10 cellular contexts compared by ENCODE assay signal in the genomic region with DNA sequence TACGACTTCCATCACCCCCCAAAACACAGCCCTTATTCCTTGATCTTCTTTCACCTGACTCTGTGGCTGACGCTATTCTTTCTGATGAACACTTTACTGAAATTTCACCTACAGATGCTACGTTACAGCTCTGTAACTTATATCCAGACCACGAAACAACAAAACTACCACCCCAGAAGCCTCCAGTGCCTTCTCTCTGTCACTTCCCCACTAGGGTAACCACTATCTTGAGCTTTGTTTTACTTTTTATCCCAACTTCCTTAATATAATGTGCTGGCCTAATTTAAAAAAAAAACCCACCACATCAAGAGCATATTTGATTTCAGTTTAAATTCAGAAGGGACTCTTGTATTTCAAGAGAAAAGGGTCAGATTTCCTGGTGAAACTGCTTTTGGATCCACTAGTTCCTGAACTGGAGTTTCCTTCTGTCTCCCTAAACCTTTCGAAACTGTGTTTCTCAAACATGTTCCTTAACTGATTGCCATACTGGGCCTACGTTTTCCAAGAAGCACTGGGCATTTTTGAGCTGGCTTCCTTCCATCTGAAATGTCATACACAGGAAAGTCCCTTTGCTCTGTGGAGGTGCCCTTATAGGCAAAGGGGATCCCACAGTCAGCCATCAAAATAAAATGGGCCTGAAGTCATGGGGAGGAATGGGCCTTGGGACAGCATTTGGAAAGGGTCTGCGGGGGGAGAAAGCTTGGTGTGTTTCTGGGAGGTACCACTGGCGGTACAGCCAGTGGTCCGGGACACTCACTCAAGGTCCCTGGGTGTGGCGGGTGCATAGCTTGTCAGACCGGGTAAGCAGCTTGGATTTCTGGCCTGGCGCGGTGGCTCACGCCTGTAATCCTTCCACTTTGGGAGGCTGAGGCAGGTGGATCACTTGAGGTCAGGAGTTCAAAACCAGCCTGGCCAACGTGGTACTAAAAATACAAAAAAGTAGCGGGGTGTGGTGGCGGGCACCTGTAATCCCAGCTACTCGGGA. TPM values are rescaled to one million over a fixed set of nuclear protein-coding genes. Genes with fewer than 3 reads are reported as not detected.
DNase-seq lines count a peak whose midpoint lies in the region; ATAC-seq and TF ChIP-seq lines count a peak whose summit lies in the region.
"Had no signal": no experiment of that assay in that cellular context is flagged by ENCODE, and none has a peak within 500 bp of the region (broad histone marks: within the 10 kb centered on the region; RNA-seq: fewer than 3 reads in every experiment).

No MANE protein-coding gene starts in this region.

- DNase-seq in KBM-7: peak; percentile 43
- no peak for DNase-seq in activated naive CD4-positive, alpha-beta T cell treated with anti-CD3 and anti-CD28 coated beads, Interleukin-2, amount 50 U/mL, for 72 hours (ENCODE audit: low spot score in 2 of 2)
- DNase-seq in mesothelial cell of epicardium (ENCODE audit: low spot score in 2 of 2, unreplicated experiment in 2 of 2): peak in 1 of 2 experiments; percentile 36
- no peak for DNase-seq in Calu3
- no peak for DNase-seq in progenitor cell of endocrine pancreas (ENCODE audit: low spot score, unreplicated experiment)
- DNase-seq in erythroblast (lab: John Stamatoyannopoulos, UW): no peak
- DNase-seq: hippocampal formation, mucosa of descending colon had no signal

- ATAC-seq in activated naive CD4-positive, alpha-beta T cell treated with anti-CD3 and anti-CD28 coated beads, Interleukin-2, amount 50 U/mL, for 72 hours: peak; percentile 10 to 11
- no peak for ATAC-seq in GM21526 (IDR thresholded peaks at IDR 0.05; ENCODE audit: low FRiP score, unreplicated experiment)
- ATAC-seq: mucosa of descending colon had no signal

- peaks cover 7% of the 10 kb centered on the region for H3K27me3 Mint-ChIP-seq in mesothelial cell of epicardium (ENCODE audit: low read depth)
- H3K27me3 Mint-ChIP-seq in Calu3 (ENCODE audit: unreplicated experiment): peaks cover 30% of the 10 kb centered on the region
- no peaks in the 10 kb centered on the region for H3K27me3 Mint-ChIP-seq in progenitor cell of endocrine pancreas

- no peak for TF ChIP-seq CTCF in mesothelial cell of epicardium (IDR thresholded peaks at IDR 0.05; ENCODE audit: unreplicated experiment)
- TF ChIP-seq CTCF in Calu3 (IDR thresholded peaks at IDR 0.05; ENCODE audit: unreplicated experiment): no peak
- TF ChIP-seq CTCF in progenitor cell of endocrine pancreas (IDR thresholded peaks at IDR 0.05; ENCODE audit: unreplicated experiment): no peak

- H4K20me1 ChIP-seq in BLaER1: no peaks in the 10 kb centered on the region

- H3K27ac Mint-ChIP-seq in activated naive CD4-positive, alpha-beta T cell treated with anti-CD3 and anti-CD28 coated beads, Interleukin-2, amount 50 U/mL, for 72 hours: peak overlapping the region; percentile 15 to 83
- peak overlapping the region; percentile 47 for H3K27ac Mint-ChIP-seq in mesothelial cell of epicardium
- H3K27ac Mint-ChIP-seq in Calu3 (ENCODE audit: unreplicated experiment): no peak overlapping the region
- H3K27ac Mint-ChIP-seq in progenitor cell of endocrine pancreas: no peak overlapping the region

- peaks cover 30% of the 10 kb centered on the region for H3K4me1 ChIP-seq in BLaER1

- H3K4me3 Mint-ChIP-seq in mesothelial cell of epicardium (no peak overlapping the region), Calu3 (ENCODE audit: low read depth, unreplicated experiment) (no peak overlapping the region), progenitor cell of endocrine pancreas (ENCODE audit: low read depth) (no peak overlapping the region)

- H3K9me3 Mint-ChIP-seq in activated naive CD4-positive, alpha-beta T cell treated with anti-CD3 and anti-CD28 coated beads, Interleukin-2, amount 50 U/mL, for 72 hours: no peaks in the 10 kb centered on the region
- H3K9me3 Mint-ChIP-seq in mesothelial cell of epicardium (no peaks in the 10 kb centered on the region), Calu3 (ENCODE audit: low read depth, unreplicated experiment) (no peaks in the 10 kb centered on the region), progenitor cell of endocrine pancreas (ENCODE audit: low read depth) (no peaks in the 10 kb centered on the region)

- no TSS peak for BruUV-seq in Calu3 (replicated peaks; lab: Mats Ljungman, UMichigan)

- H3K4me2 ChIP-seq in BLaER1: peak overlapping the region; percentile 18

- no peaks in the 10 kb centered on the region for H3K36me3 ChIP-seq in BLaER1

- no peak overlapping the region for H3K27ac ChIP-seq in BLaER1

- no peaks in the 10 kb centered on the region for H3K9me3 ChIP-seq in BLaER1
- H3K9me3 ChIP-seq: mucosa of descending colon had no signal

- in situ Hi-C loops in KBM-7 (cut with MboI; ENCODE audit: low pct_unique_long_range_greater_than_20kb, low sequenced_read_pairs): no loop called here

- H3K4me3 ChIP-seq in BLaER1: no peak overlapping the region
- H3K4me3 ChIP-seq: mucosa of descending colon had no signal

- intact Hi-C loops in Calu3 (cut with micrococcal nuclease; ENCODE audit: unreplicated experiment): no loop called here

- no peak for TF ChIP-seq POLR2A in erythroblast (IDR thresholded peaks at IDR 0.05; ENCODE audit: low read length)

- no peaks in the 10 kb centered on the region for H3K27me3 ChIP-seq in BLaER1

- H3K36me3 Mint-ChIP-seq in activated naive CD4-positive, alpha-beta T cell treated with anti-CD3 and anti-CD28 coated beads, Interleukin-2, amount 50 U/mL, for 72 hours: peaks cover 8 to 18% of the 10 kb centered on the region in 2 donors
- H3K36me3 Mint-ChIP-seq in mesothelial cell of epicardium (no peaks in the 10 kb centered on the region), Calu3 (ENCODE audit: insufficient read depth, unreplicated experiment) (no peaks in the 10 kb centered on the region), progenitor cell of endocrine pancreas (ENCODE audit: insufficient read depth) (no peaks in the 10 kb centered on the region)

- no peak overlapping the region for H3K9ac ChIP-seq in BLaER1

- H3K4me1 Mint-ChIP-seq in mesothelial cell of epicardium: peaks cover 18% of the 10 kb centered on the region
- H3K4me1 Mint-ChIP-seq in Calu3 (ENCODE audit: low read depth, unreplicated experiment): no peaks in the 10 kb centered on the region
- no peaks in the 10 kb centered on the region for H3K4me1 Mint-ChIP-seq in progenitor cell of endocrine pancreas (ENCODE audit: low read depth)

- CTCF ChIA-PET in Calu3 (lab: Charles Lee): no interaction called here

RNA-seq across cellular contexts. Expression of a gene that starts 25.8 kb away (rescaled TPM):
- 10 to 100 TPM; 75.8 to 85.5 TPM for total RNA-seq in activated naive CD4-positive, alpha-beta T cell treated with anti-CD3 and anti-CD28 coated beads, Interleukin-2, amount 50 U/mL, for 72 hours
- total RNA-seq in mesothelial cell of epicardium: 59.5 to 63.2 TPM (median 61.9 TPM) in 3 replicates
- 67.2 and 68.7 TPM in 2 replicates for total RNA-seq in Calu3 (2022)
- 62.6 and 65.5 TPM in 2 replicates for total RNA-seq in progenitor cell of endocrine pancreas

RNA-seq across cellular contexts. Expression of a gene that starts 30.6 kb away (rescaled TPM):
- 1 to 10 TPM; 5.1 to 6.5 TPM for total RNA-seq in activated naive CD4-positive, alpha-beta T cell treated with anti-CD3 and anti-CD28 coated beads, Interleukin-2, amount 50 U/mL, for 72 hours
- total RNA-seq in mesothelial cell of epicardium (0.67 to 0.78 TPM (median 0.72 TPM) in 3 replicates), Calu3 (2022) (0.24 and 0.27 TPM in 2 replicates), progenitor cell of endocrine pancreas (0.09 and 0.26 TPM in 2 replicates)

RNA-seq across cellular contexts. Expression of a gene that starts 50.2 kb away (rescaled TPM):
- 10 to 100 TPM; 68.5 to 88.7 TPM for total RNA-seq in activated naive CD4-positive, alpha-beta T cell treated with anti-CD3 and anti-CD28 coated beads, Interleukin-2, amount 50 U/mL, for 72 hours
- 36.8 to 43.5 TPM (median 40.9 TPM) in 3 replicates for total RNA-seq in mesothelial cell of epicardium
- 41.0 and 44.3 TPM in 2 replicates for total RNA-seq in Calu3 (2022)
- 43.5 and 46.8 TPM in 2 replicates for total RNA-seq in progenitor cell of endocrine pancreas

RNA-seq across cellular contexts. Expression of a gene that starts 50.7 kb away (rescaled TPM):
- total RNA-seq in activated naive CD4-positive, alpha-beta T cell treated with anti-CD3 and anti-CD28 coated beads, Interleukin-2, amount 50 U/mL, for 72 hours: 100 to 1,000 TPM in 1 of 2 donors, 10 to 100 TPM in 1; 93.0 to 130 TPM
- 13.2 to 14.7 TPM (median 14.4 TPM) in 3 replicates for total RNA-seq in mesothelial cell of epicardium
- 73.8 and 75.5 TPM in 2 replicates for total RNA-seq in Calu3 (2022)
- total RNA-seq in progenitor cell of endocrine pancreas: 24.5 and 26.1 TPM in 2 replicates

Comparison
In these comparisons a context has a peak if more than half of its experiments do, and no peak if none do; other contexts are left out.
1. H3K27ac Mint-ChIP-seq: peak in activated naive CD4-positive, alpha-beta T cell treated with anti-CD3 and anti-CD28 coated beads, Interleukin-2, amount 50 U/mL, for 72 hours (2 of 2) and mesothelial cell of epicardium (single experiment); none in Calu3 (single experiment) and progenitor cell of endocrine pancreas (single experiment).